Comparison of ENCODE assay signal across 8 cellular contexts in the genomic region with DNA sequence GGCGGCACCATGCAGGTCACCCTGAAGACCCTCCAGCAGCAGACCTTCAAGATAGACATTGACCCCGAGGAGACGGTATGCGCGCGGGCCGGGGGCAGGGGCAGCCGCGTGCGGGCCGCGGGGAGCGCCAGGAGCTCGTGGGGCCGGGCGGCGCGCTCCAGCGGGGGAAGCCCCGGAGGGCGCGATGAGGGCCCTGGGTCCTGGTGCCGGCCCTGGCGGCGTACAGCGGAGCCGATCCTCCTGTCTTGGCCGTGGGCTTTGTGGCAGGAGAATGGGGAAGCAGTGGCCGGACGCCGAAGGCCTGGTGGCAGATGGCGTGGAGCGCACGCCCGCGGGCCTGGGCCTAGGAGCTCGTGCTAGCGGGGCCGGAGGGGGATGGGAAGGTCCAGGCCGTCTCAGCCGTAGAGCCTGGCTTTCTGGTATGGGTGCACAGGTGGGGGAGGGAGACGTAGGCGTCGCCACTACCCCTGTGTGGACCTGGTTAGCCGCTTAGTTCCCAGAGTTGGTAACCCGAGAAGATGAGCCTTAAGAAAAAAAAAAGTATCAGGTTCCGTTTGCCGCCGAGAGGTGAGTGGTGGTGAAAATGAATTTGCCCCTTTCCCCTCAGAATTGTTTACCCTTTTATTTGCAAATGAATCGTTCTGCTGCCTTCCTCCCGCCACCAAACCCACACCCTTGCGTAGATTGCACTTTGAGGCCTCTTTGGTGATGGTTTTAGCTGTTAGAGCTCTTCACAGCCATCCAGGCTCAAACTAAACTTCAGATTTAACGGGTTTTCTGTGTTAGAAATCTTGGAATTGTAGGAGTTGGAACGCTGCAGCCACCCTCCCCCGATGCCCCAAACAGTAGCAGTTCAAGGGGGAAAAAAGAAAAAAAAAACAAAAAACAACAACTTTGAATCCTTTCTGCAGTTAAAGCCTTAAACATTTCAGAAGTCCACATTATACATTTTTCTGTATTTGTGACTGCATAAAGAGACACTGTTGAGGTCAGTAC. TPM values are rescaled to one million over a fixed set of nuclear protein-coding genes. Genes with fewer than 3 reads are reported as not detected.
DNase-seq lines count a peak whose midpoint lies in the region; ATAC-seq and TF ChIP-seq lines count a peak whose summit lies in the region.

No MANE protein-coding gene starts in this region.

- peak overlapping the region; percentile 91 for H3K27ac Mint-ChIP-seq in T-helper 17 cell

- H3K36me3 Mint-ChIP-seq in T-helper 17 cell (ENCODE audit: low read depth) = peaks cover 6% of the 10 kb centered on the region

- ATAC-seq in HG02571 (IDR thresholded peaks at IDR 0.05; ENCODE audit: unreplicated experiment) (peak; percentile 40), T-helper 17 cell (peak; percentile 34)

- peaks cover 0 to 8% of the 10 kb centered on the region in 2 donors for H3K4me1 ChIP-seq in ascending aorta

- H3K4me3 ChIP-seq in GM12875 (ENCODE audit: low read depth, low read length) (peak overlapping the region; percentile 97), ascending aorta (peak overlapping the region; percentile 82 to 95), retinal pigment epithelial cell (ENCODE audit: low read length) (peak overlapping the region; percentile 80)

- H3K9me3 ChIP-seq in T-helper 17 cell (ENCODE audit: control insufficient read depth, low read length, poor library complexity, severe bottlenecking) (no peaks in the 10 kb centered on the region), ascending aorta (no peaks in the 10 kb centered on the region)

- H3K27ac ChIP-seq in ascending aorta = peak overlapping the region; percentile 98 to 99

- intact Hi-C loops in ascending aorta (cut with DNase I) = loop anchor here (1.0 to 10.0 kb wide), 5 partner anchors 33 to 448 kb away; a partner anchor contains a TSS

- H3K27me3 Mint-ChIP-seq in T-helper 17 cell = peaks cover 13% of the 10 kb centered on the region

- H3K4me1 Mint-ChIP-seq in T-helper 17 cell = peaks cover 38% of the 10 kb centered on the region

- peak overlapping the region; percentile 97 for H3K4me3 Mint-ChIP-seq in T-helper 17 cell

- H3K27me3 ChIP-seq in ascending aorta = no peaks in the 10 kb centered on the region

- DNase-seq in NAMALWA (ENCODE audit: low spot score) (peak; percentile 76), T-helper 17 cell (peak in 2 of 3 donors; percentile 16 to 36), ascending aorta (ENCODE audit: low spot score in 2 of 2) (peak; percentile 16 to 80), hypothalamus (lab: John Stamatoyannopoulos, UW) (peak in 43 of 51 donors; percentile 9 to 71 (median 44)), retinal pigment epithelial cell (ENCODE audit: low read depth) (no peak), NCI-H1048 (lab: John Stamatoyannopoulos, UW) (no peak)

- no peaks in the 10 kb centered on the region for H3K36me3 ChIP-seq in ascending aorta

- TF ChIP-seq CTCF in GM12875 (IDR thresholded peaks at IDR 0.05; ENCODE audit: borderline replicate concordance, insufficient read depth, low read depth, low read length) = no peak
- TF ChIP-seq CTCF in ascending aorta (IDR thresholded peaks at IDR 0.05) = peak in 1 of 3 experiments; percentile 1
- TF ChIP-seq CTCF in retinal pigment epithelial cell (conservative IDR thresholded peaks at IDR 0.05; ENCODE audit: low read depth, low read length) = no peak

RNA-seq across cellular contexts. Expression of a gene that starts 0.8 kb away (rescaled TPM):
- total RNA-seq in T-helper 17 cell (10 to 100 TPM; 64.8 to 75.8 TPM), ascending aorta (57.7 TPM)

Comparison
In these comparisons a context has a peak if more than half of its experiments do, and no peak if none do; other contexts are left out.
1. DNase-seq: peak in NAMALWA (single experiment), T-helper 17 cell (2 of 3), ascending aorta (2 of 2) and hypothalamus (43 of 51); none in retinal pigment epithelial cell (single experiment) and NCI-H1048 (single experiment).
2. Peak in every context shown above with its lines, with median percentiles within 50 percentile points of each other: H3K4me3 ChIP-seq.